ENCODE assay signal across 16 cellular contexts in the genomic region with DNA sequence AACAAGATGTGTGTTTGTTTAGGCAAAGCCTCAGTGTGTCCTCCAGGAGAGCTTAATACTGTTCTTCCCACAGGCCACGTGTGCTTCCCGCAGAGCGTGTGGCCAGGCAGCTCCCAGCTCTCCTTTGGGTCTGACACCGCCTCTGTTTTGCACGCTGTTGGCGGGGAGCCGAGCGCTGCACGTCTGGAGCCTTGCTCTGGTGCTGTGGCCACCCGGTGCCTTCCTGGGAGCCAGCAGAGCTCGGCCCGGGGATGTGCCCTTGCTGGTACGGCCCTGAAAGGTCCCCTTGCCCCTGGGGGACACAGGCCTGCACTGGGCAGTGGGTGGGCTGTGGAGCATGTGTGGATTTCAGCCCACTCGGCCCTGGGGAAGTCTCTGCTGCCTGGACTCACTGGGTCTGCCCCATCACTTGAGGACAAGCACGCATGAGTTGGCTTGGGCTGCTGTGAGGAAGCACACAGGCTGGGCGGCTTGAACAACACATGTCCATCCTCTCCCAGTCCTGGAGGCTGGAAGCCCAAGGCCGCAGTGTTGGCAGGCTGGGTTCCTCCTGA.
DNase-seq lines count a peak whose midpoint lies in the region; ATAC-seq and TF ChIP-seq lines count a peak whose summit lies in the region.
"Had no signal": no experiment of that assay in that cellular context is flagged by ENCODE, and none has a peak within 500 bp of the region (broad histone marks: within the 10 kb centered on the region; RNA-seq: fewer than 3 reads in every experiment).

No MANE protein-coding gene starts in this region.

- H3K4me2 ChIP-seq in mesendoderm (ENCODE audit: low read length): no peak overlapping the region

- 34 to 43% methylated on average over 17 of the region's 17 CpGs for WGBS in aorta, 2 donors
- WGBS in mesendoderm (ENCODE audit: extremely low coverage, insufficient coverage, low lambda C conversion rate): no CpG with 5 or more reads among the region's 17 CpGs

- H3K27ac ChIP-seq in aorta (ENCODE audit: low read depth in 1 of 2, low read length in 2 of 2) (no peak overlapping the region), mesendoderm (ENCODE audit: low read depth, low read length) (no peak overlapping the region)

- POLR2A ChIA-PET in activated CD4-positive, alpha-beta T cell treated with anti-CD3 and anti-CD28 coated beads for 36 hours (lab: Charles Lee): no interaction called here

- H2AK5ac ChIP-seq in mesendoderm (ENCODE audit: low read length): no peak overlapping the region

- no peak overlapping the region for H4K8ac ChIP-seq in mesendoderm (ENCODE audit: low read depth, low read length)

- H3K27me3 Mint-ChIP-seq in natural killer cell treated with Interleukin-12 subunit alpha and Interleukin-12 subunit beta and Interleukin-15 and Interleukin-18, amount 100 ng/mL, for 72 hours: peaks cover 0 to 5% of the 10 kb centered on the region in 2 donors
- peaks cover 3 to 5% of the 10 kb centered on the region in 2 donors for H3K27me3 Mint-ChIP-seq in natural killer cell (ENCODE audit: low read depth in 2 of 2)
- no peaks in the 10 kb centered on the region for H3K27me3 Mint-ChIP-seq in activated CD4-positive, alpha-beta T cell treated with anti-CD3 and anti-CD28 coated beads for 36 hours
- H3K27me3 Mint-ChIP-seq in effector memory CD8-positive, alpha-beta T cell: peaks cover 7 to 31% of the 10 kb centered on the region in 2 donors

- H3K79me1 ChIP-seq in mesendoderm (ENCODE audit: low read length): no peaks in the 10 kb centered on the region

- H2BK15ac ChIP-seq in mesendoderm (replicated peaks; ENCODE audit: low read depth): no peak overlapping the region

- H3K4me1 ChIP-seq in mucosa of descending colon (ENCODE audit: low read depth) (no peaks in the 10 kb centered on the region), aorta (ENCODE audit: control insufficient read depth in 1 of 2, insufficient read depth in 2 of 2, low read length in 2 of 2) (no peaks in the 10 kb centered on the region), mesendoderm (ENCODE audit: control insufficient read depth, low read depth, low read length) (no peaks in the 10 kb centered on the region)

- H3K4me3 Mint-ChIP-seq in natural killer cell treated with Interleukin-12 subunit alpha and Interleukin-12 subunit beta and Interleukin-15 and Interleukin-18, amount 100 ng/mL, for 72 hours: no peak overlapping the region
- H3K4me3 Mint-ChIP-seq in natural killer cell: no peak overlapping the region
- no peak overlapping the region for H3K4me3 Mint-ChIP-seq in activated CD4-positive, alpha-beta T cell treated with anti-CD3 and anti-CD28 coated beads for 36 hours
- no peak overlapping the region for H3K4me3 Mint-ChIP-seq in effector memory CD8-positive, alpha-beta T cell
- H3K4me3 Mint-ChIP-seq: WTC11 had no signal

- H3K36me3 Mint-ChIP-seq in natural killer cell treated with Interleukin-12 subunit alpha and Interleukin-12 subunit beta and Interleukin-15 and Interleukin-18, amount 100 ng/mL, for 72 hours: no peaks in the 10 kb centered on the region
- no peaks in the 10 kb centered on the region for H3K36me3 Mint-ChIP-seq in natural killer cell
- H3K36me3 Mint-ChIP-seq in activated CD4-positive, alpha-beta T cell treated with anti-CD3 and anti-CD28 coated beads for 36 hours (ENCODE audit: low read depth): no peaks in the 10 kb centered on the region
- peaks cover 2% of the 10 kb centered on the region for H3K36me3 Mint-ChIP-seq in effector memory CD8-positive, alpha-beta T cell (ENCODE audit: insufficient read depth)
- H3K36me3 Mint-ChIP-seq: WTC11 had no signal

- no peaks in the 10 kb centered on the region for H3K9me3 Mint-ChIP-seq in natural killer cell treated with Interleukin-12 subunit alpha and Interleukin-12 subunit beta and Interleukin-15 and Interleukin-18, amount 100 ng/mL, for 72 hours
- no peaks in the 10 kb centered on the region for H3K9me3 Mint-ChIP-seq in natural killer cell
- peaks cover under 1% of the 10 kb centered on the region for H3K9me3 Mint-ChIP-seq in activated CD4-positive, alpha-beta T cell treated with anti-CD3 and anti-CD28 coated beads for 36 hours (ENCODE audit: low read depth)
- H3K9me3 Mint-ChIP-seq in effector memory CD8-positive, alpha-beta T cell: no peaks in the 10 kb centered on the region
- H3K9me3 Mint-ChIP-seq: WTC11 had no signal

- no peaks in the 10 kb centered on the region for H3K4me1 Mint-ChIP-seq in natural killer cell treated with Interleukin-12 subunit alpha and Interleukin-12 subunit beta and Interleukin-15 and Interleukin-18, amount 100 ng/mL, for 72 hours (ENCODE audit: low read depth in 2 of 2)
- H3K4me1 Mint-ChIP-seq in natural killer cell: no peaks in the 10 kb centered on the region
- no peaks in the 10 kb centered on the region for H3K4me1 Mint-ChIP-seq in activated CD4-positive, alpha-beta T cell treated with anti-CD3 and anti-CD28 coated beads for 36 hours
- no peaks in the 10 kb centered on the region for H3K4me1 Mint-ChIP-seq in effector memory CD8-positive, alpha-beta T cell (ENCODE audit: low read depth in 2 of 2)
- H3K4me1 Mint-ChIP-seq: WTC11 had no signal

- H3K4me3 ChIP-seq in mucosa of descending colon: no peak overlapping the region
- no peak overlapping the region for H3K4me3 ChIP-seq in aorta (ENCODE audit: low read length in 2 of 2)
- no peak overlapping the region for H3K4me3 ChIP-seq in mesendoderm (ENCODE audit: low read length)

- H2BK5ac ChIP-seq in mesendoderm (ENCODE audit: low read length): no peak overlapping the region

- no peak overlapping the region for H3K18ac ChIP-seq in mesendoderm (ENCODE audit: low read length)

- peak in 1 of 2 donors; percentile 24 for ATAC-seq in natural killer cell treated with Interleukin-12 subunit alpha and Interleukin-12 subunit beta and Interleukin-15 and Interleukin-18, amount 100 ng/mL, for 72 hours
- no peak for ATAC-seq in natural killer cell
- ATAC-seq in mucosa of descending colon: peak; percentile 36
- peak; percentile 83 for ATAC-seq in aorta (ENCODE audit: low FRiP score)
- ATAC-seq in activated CD4-positive, alpha-beta T cell treated with anti-CD3 and anti-CD28 coated beads for 36 hours: no peak
- ATAC-seq in effector memory CD8-positive, alpha-beta T cell (replicated peaks): no peak
- ATAC-seq: WTC11 had no signal

- H3K27ac Mint-ChIP-seq in natural killer cell treated with Interleukin-12 subunit alpha and Interleukin-12 subunit beta and Interleukin-15 and Interleukin-18, amount 100 ng/mL, for 72 hours: no peak overlapping the region
- no peak overlapping the region for H3K27ac Mint-ChIP-seq in natural killer cell
- no peak overlapping the region for H3K27ac Mint-ChIP-seq in activated CD4-positive, alpha-beta T cell treated with anti-CD3 and anti-CD28 coated beads for 36 hours
- no peak overlapping the region for H3K27ac Mint-ChIP-seq in effector memory CD8-positive, alpha-beta T cell
- H3K27ac Mint-ChIP-seq: WTC11 had no signal

- TF ChIP-seq CTCF in natural killer cell (IDR thresholded peaks at IDR 0.05) (no peak), mucosa of descending colon (IDR thresholded peaks at IDR 0.05) (no peak)

- no peak overlapping the region for H3K4ac ChIP-seq in mesendoderm (ENCODE audit: low read depth, low read length)

- peak; percentile 48 for DNase-seq in natural killer cell treated with Interleukin-12 subunit alpha and Interleukin-12 subunit beta and Interleukin-15 and Interleukin-18, amount 100 ng/mL, for 72 hours (ENCODE audit: low spot score)
- DNase-seq in natural killer cell: no peak
- peak; percentile 60 for DNase-seq in fibroblast of gingiva (ENCODE audit: low read depth)
- peak in 2 of 3 donors; percentile 35 to 40 for DNase-seq in mucosa of descending colon
- peak; percentile 72 to 86 for DNase-seq in aorta
- DNase-seq in activated CD4-positive, alpha-beta T cell treated with anti-CD3 and anti-CD28 coated beads for 36 hours: no peak
- DNase-seq in mesendoderm: no peak
- DNase-seq in effector memory CD8-positive, alpha-beta T cell: no peak
- DNase-seq: ACHN; activated naive CD4-positive, alpha-beta T cell treated with anti-CD3 and anti-CD28 coated beads, Interleukin-2, amount 50 U/mL, for 16 hours; Calu3; effector CD4-positive, alpha-beta T cell; MM.1S; NCI-H2081 treated with DMSO at 0.1 percent for 48 hours; stimulated activated CD4-positive, alpha-beta T cell treated with anti-CD3 and anti-CD28 coated beads, Interleukin-2, amount 100 ng/mL, for 24 hours had no signal

- no peaks in the 10 kb centered on the region for H3K79me2 ChIP-seq in mesendoderm (ENCODE audit: control insufficient read depth, insufficient read depth, low read length)

- intact Hi-C loops in natural killer cell (cut with micrococcal nuclease) (no loop called here), mucosa of descending colon (cut with DNase I, micrococcal nuclease) (no loop called here), aorta (cut with DNase I) (no loop called here)
- intact Hi-C loops in activated CD4-positive, alpha-beta T cell treated with anti-CD3 and anti-CD28 coated beads for 36 hours (cut with DNase I, micrococcal nuclease): no loop called here

- H3K36me3 ChIP-seq in mucosa of descending colon (ENCODE audit: low read depth): no peaks in the 10 kb centered on the region
- no peaks in the 10 kb centered on the region for H3K36me3 ChIP-seq in aorta (ENCODE audit: control insufficient read depth in 1 of 2, insufficient read depth in 2 of 2, low read length in 1 of 2)
- no peaks in the 10 kb centered on the region for H3K36me3 ChIP-seq in mesendoderm (ENCODE audit: control insufficient read depth, insufficient read depth, low read length)

- H4K5ac ChIP-seq in mesendoderm (ENCODE audit: low read length): no peak overlapping the region

- H2BK120ac ChIP-seq in mesendoderm (ENCODE audit: low read depth, low read length): no peak overlapping the region

- no peak overlapping the region for H3K23ac ChIP-seq in mesendoderm (ENCODE audit: low read length)

- no peak overlapping the region for H3K9ac ChIP-seq in mesendoderm (ENCODE audit: low read length)

- H3K27me3 ChIP-seq in aorta (ENCODE audit: control insufficient read depth in 1 of 2, insufficient read depth in 2 of 2, low read length in 1 of 2): no peaks in the 10 kb centered on the region
- H3K27me3 ChIP-seq in mesendoderm (ENCODE audit: insufficient read depth, low read length, poor library complexity): no peaks in the 10 kb centered on the region

- CTCF ChIA-PET in activated CD4-positive, alpha-beta T cell treated with anti-CD3 and anti-CD28 coated beads for 36 hours (lab: Charles Lee): no interaction called here

- H3K56ac ChIP-seq in mesendoderm (ENCODE audit: low read length): no peak overlapping the region

- H3K9me3 ChIP-seq in mucosa of descending colon: no peaks in the 10 kb centered on the region
- H3K9me3 ChIP-seq in aorta (ENCODE audit: control insufficient read depth, low read length): no peaks in the 10 kb centered on the region

Comparison
In these comparisons a context has a peak if more than half of its experiments do, and no peak if none do; other contexts are left out.
1. DNase-seq: peak in natural killer cell treated with Interleukin-12 subunit alpha and Interleukin-12 subunit beta and Interleukin-15 and Interleukin-18, amount 100 ng/mL, for 72 hours (single experiment), fibroblast of gingiva (single experiment), mucosa of descending colon (2 of 3) and aorta (2 of 2); none in natural killer cell (single experiment), activated CD4-positive, alpha-beta T cell treated with anti-CD3 and anti-CD28 coated beads for 36 hours (single experiment), mesendoderm (single experiment) and effector memory CD8-positive, alpha-beta T cell (0 of 3).
2. ATAC-seq: peak in mucosa of descending colon (single experiment) and aorta (single experiment); none in natural killer cell (0 of 3), activated CD4-positive, alpha-beta T cell treated with anti-CD3 and anti-CD28 coated beads for 36 hours (single experiment) and effector memory CD8-positive, alpha-beta T cell (single experiment).